Comparison of ENCODE assay signal across 8 cellular contexts in genomic region chr3:154334973-154335420, GRCh38. TPM values are rescaled to one million over a fixed set of nuclear protein-coding genes. Genes with fewer than 3 reads are reported as not detected.
DNase-seq lines count a peak whose midpoint lies in the region; ATAC-seq and TF ChIP-seq lines count a peak whose summit lies in the region.

No MANE protein-coding gene starts in this region.

- H3K9me3 Mint-ChIP-seq in endothelial cell (ENCODE audit: unreplicated experiment) (no peaks in the 10 kb centered on the region), progenitor cell of endocrine pancreas (ENCODE audit: low read depth) (no peaks in the 10 kb centered on the region)
- H3K9me3 Mint-ChIP-seq in activated CD4-positive, alpha-beta T cell treated with anti-CD3 and anti-CD28 coated beads for 36 hours (ENCODE audit: low read depth): no peaks in the 10 kb centered on the region

- no peak overlapping the region for H3K9ac ChIP-seq in OCI-LY1 (ENCODE audit: low read length)

- H3K9me2 ChIP-seq in OCI-LY1 (ENCODE audit: low read depth, low read length): no peaks in the 10 kb centered on the region

- peak; percentile 66 for ATAC-seq in HG03159 (IDR thresholded peaks at IDR 0.05; ENCODE audit: unreplicated experiment)
- ATAC-seq in HG02840 (IDR thresholded peaks at IDR 0.05; ENCODE audit: low FRiP score, unreplicated experiment): no peak
- ATAC-seq in activated CD4-positive, alpha-beta T cell treated with anti-CD3 and anti-CD28 coated beads for 36 hours: no peak

- DNase-seq in EL (peak; percentile 25), endothelial cell (ENCODE audit: low spot score) (no peak), progenitor cell of endocrine pancreas (ENCODE audit: low spot score, unreplicated experiment) (no peak)
- no peak for DNase-seq in activated T-cell treated with anti-CD3 and anti-CD28 coated beads, Interleukin-2, amount 50 U/mL, for 48 hours
- no peak for DNase-seq in activated CD4-positive, alpha-beta T cell treated with anti-CD3 and anti-CD28 coated beads for 36 hours

- H3K79me2 ChIP-seq in OCI-LY1 (ENCODE audit: insufficient read depth, low read length): no peaks in the 10 kb centered on the region

- no peak overlapping the region for H3K4me3 ChIP-seq in OCI-LY1 (ENCODE audit: low read depth, low read length, poor library complexity, severe bottlenecking)

- TF ChIP-seq CTCF in OCI-LY1 (IDR thresholded peaks at IDR 0.05; ENCODE audit: low read length): peak; percentile 55
- TF ChIP-seq CTCF in endothelial cell (IDR thresholded peaks at IDR 0.05; ENCODE audit: unreplicated experiment): peak; percentile 73
- TF ChIP-seq CTCF in progenitor cell of endocrine pancreas (IDR thresholded peaks at IDR 0.05; ENCODE audit: unreplicated experiment): peak; percentile 75

- intact Hi-C loops in activated CD4-positive, alpha-beta T cell treated with anti-CD3 and anti-CD28 coated beads for 36 hours (cut with DNase I, micrococcal nuclease): loop anchor here (1.0 to 10.0 kb wide), 3 partner anchors 988 to 1368 kb away; no protein-coding TSS in a partner anchor

- H3K4me3 Mint-ChIP-seq in endothelial cell (ENCODE audit: unreplicated experiment) (no peak overlapping the region), progenitor cell of endocrine pancreas (ENCODE audit: low read depth) (no peak overlapping the region)
- H3K4me3 Mint-ChIP-seq in activated CD4-positive, alpha-beta T cell treated with anti-CD3 and anti-CD28 coated beads for 36 hours: no peak overlapping the region

- H3K27ac Mint-ChIP-seq in endothelial cell (ENCODE audit: unreplicated experiment) (no peak overlapping the region), progenitor cell of endocrine pancreas (no peak overlapping the region)
- no peak overlapping the region for H3K27ac Mint-ChIP-seq in activated CD4-positive, alpha-beta T cell treated with anti-CD3 and anti-CD28 coated beads for 36 hours

- no peak overlapping the region for H2AFZ ChIP-seq in OCI-LY1 (ENCODE audit: low read length)

- H3K36me3 Mint-ChIP-seq in endothelial cell (ENCODE audit: low read depth, unreplicated experiment) (no peaks in the 10 kb centered on the region), progenitor cell of endocrine pancreas (ENCODE audit: insufficient read depth) (no peaks in the 10 kb centered on the region)
- H3K36me3 Mint-ChIP-seq in activated CD4-positive, alpha-beta T cell treated with anti-CD3 and anti-CD28 coated beads for 36 hours (ENCODE audit: low read depth): no peaks in the 10 kb centered on the region

- H3K36me3 ChIP-seq in OCI-LY1 (ENCODE audit: insufficient read depth, low read length): no peaks in the 10 kb centered on the region

- no peak overlapping the region for H3K27ac ChIP-seq in OCI-LY1 (ENCODE audit: low read depth, low read length, poor library complexity, severe bottlenecking)

- no peaks in the 10 kb centered on the region for H3K9me3 ChIP-seq in OCI-LY1 (ENCODE audit: low read length)

- H3K4me1 Mint-ChIP-seq in endothelial cell (ENCODE audit: unreplicated experiment) (peaks cover 4% of the 10 kb centered on the region), progenitor cell of endocrine pancreas (ENCODE audit: low read depth) (peaks cover under 1% of the 10 kb centered on the region)
- no peaks in the 10 kb centered on the region for H3K4me1 Mint-ChIP-seq in activated CD4-positive, alpha-beta T cell treated with anti-CD3 and anti-CD28 coated beads for 36 hours

- H4K20me1 ChIP-seq in OCI-LY1 (ENCODE audit: insufficient read depth, low read length): no peaks in the 10 kb centered on the region

- POLR2A ChIA-PET in activated CD4-positive, alpha-beta T cell treated with anti-CD3 and anti-CD28 coated beads for 36 hours (lab: Charles Lee): no interaction called here

- H3F3A ChIP-seq in OCI-LY1 (ENCODE audit: insufficient read depth, low read length): no peaks in the 10 kb centered on the region

- H3K4me1 ChIP-seq in OCI-LY1 (ENCODE audit: insufficient read depth, low read length, severe bottlenecking): no peaks in the 10 kb centered on the region

- no peak overlapping the region for H3K4me2 ChIP-seq in OCI-LY1 (ENCODE audit: low read length)

- CTCF ChIA-PET in activated CD4-positive, alpha-beta T cell treated with anti-CD3 and anti-CD28 coated beads for 36 hours (lab: Charles Lee): interaction anchor here (0.7 to 1.2 kb wide), 2 partner anchors 10 to 988 kb away, joined by 3 read pairs; no protein-coding TSS in a partner anchor

- H3K27me3 Mint-ChIP-seq in endothelial cell (ENCODE audit: unreplicated experiment) (peaks cover 4% of the 10 kb centered on the region), progenitor cell of endocrine pancreas (no peaks in the 10 kb centered on the region)
- H3K27me3 Mint-ChIP-seq in activated CD4-positive, alpha-beta T cell treated with anti-CD3 and anti-CD28 coated beads for 36 hours: peaks cover 18% of the 10 kb centered on the region

- H3K27me3 ChIP-seq in OCI-LY1 (ENCODE audit: insufficient read depth, low read length): no peaks in the 10 kb centered on the region

RNA-seq across cellular contexts. Expression of gene DHX36, which starts 10.7 kb away (rescaled TPM):
- total RNA-seq in endothelial cell (ENCODE audit: unreplicated experiment) (53.8 TPM), progenitor cell of endocrine pancreas (94.5 and 96.9 TPM in 2 replicates)
- total RNA-seq in activated CD4-positive, alpha-beta T cell treated with anti-CD3 and anti-CD28 coated beads for 36 hours: 10 to 100 TPM; 56.3 to 74.6 TPM
